In genomic region chr5:115815693-115816225, GRCh38 we compare ENCODE assay signal across 9 cellular contexts. TPM values are rescaled to one million over a fixed set of nuclear protein-coding genes. Genes with fewer than 3 reads are reported as not detected.
DNase-seq lines count a peak whose midpoint lies in the region.
"Had no signal": no experiment of that assay in that cellular context is flagged by ENCODE, and none has a peak within 500 bp of the region (broad histone marks: within the 10 kb centered on the region; RNA-seq: fewer than 3 reads in every experiment).

No MANE protein-coding gene starts in this region.

- H3K4me3 ChIP-seq in CD4-positive, alpha-beta memory T cell (ENCODE audit: low read length in 2 of 2) = peak overlapping the region in 1 of 2 donors; percentile 30
- H3K4me3 ChIP-seq in effector memory CD4-positive, alpha-beta T cell (ENCODE audit: insufficient read depth, low read depth, low read length, poor library complexity, severe bottlenecking) = peak overlapping the region; percentile 39
- peak overlapping the region; percentile 72 to 77 for H3K4me3 ChIP-seq in muscle layer of colon (ENCODE audit: low read depth in 1 of 2, low read length in 2 of 2)

- no peaks in the 10 kb centered on the region for H3K9me3 ChIP-seq in CD4-positive, alpha-beta memory T cell (ENCODE audit: control insufficient read depth in 1 of 2, low read length in 2 of 2)
- no peaks in the 10 kb centered on the region for H3K9me3 ChIP-seq in effector memory CD4-positive, alpha-beta T cell (ENCODE audit: control insufficient read depth, low read length)
- H3K9me3 ChIP-seq in muscle layer of colon (ENCODE audit: low read length) = no peaks in the 10 kb centered on the region

- CTCF ChIA-PET in CD4-positive, alpha-beta memory T cell (lab: Charles Lee; ENCODE audit: partially characterized antibody) = no interaction called here

- peaks cover 5 to 22% (median 9%) of the 10 kb centered on the region in 4 donors for H3K4me1 Mint-ChIP-seq in CD4-positive, alpha-beta memory T cell

- H3K4me3 Mint-ChIP-seq in CD4-positive, alpha-beta memory T cell = peak overlapping the region; percentile 56 to 79 (median 69)

- peak overlapping the region; percentile 13 for H3K9ac ChIP-seq in muscle layer of colon (ENCODE audit: low read length)

- no peak overlapping the region for H3K27ac ChIP-seq in CD4-positive, alpha-beta memory T cell (ENCODE audit: low read depth, low read length)
- no peak overlapping the region for H3K27ac ChIP-seq in effector memory CD4-positive, alpha-beta T cell (ENCODE audit: insufficient read depth, low read length, poor library complexity, severe bottlenecking)
- H3K27ac ChIP-seq in muscle layer of colon (ENCODE audit: low read depth, low read length) = peak overlapping the region; percentile 19

- no peak for DNase-seq in CD4-positive, alpha-beta memory T cell
- DNase-seq in NCI-H146 (lab: John Stamatoyannopoulos, UW) = peak; percentile 55
- DNase-seq in effector memory CD4-positive, alpha-beta T cell = no peak
- no peak for DNase-seq in A172 (ENCODE audit: low spot score)
- no peak for DNase-seq in NCI-H1048 (lab: John Stamatoyannopoulos, UW)
- no peak for DNase-seq in NCI-H2196 (lab: John Stamatoyannopoulos, UW; ENCODE audit: unreplicated experiment)
- DNase-seq in NCI-H2107 (lab: John Stamatoyannopoulos, UW) = no peak

- POLR2A ChIA-PET in CD4-positive, alpha-beta memory T cell (lab: Charles Lee; ENCODE audit: partially characterized antibody) = no interaction called here

- H3K4me1 ChIP-seq in CD4-positive, alpha-beta memory T cell (ENCODE audit: insufficient read depth, low read length) = peaks cover 16% of the 10 kb centered on the region
- H3K4me1 ChIP-seq in effector memory CD4-positive, alpha-beta T cell (ENCODE audit: control insufficient read depth, insufficient read depth, low read length, poor library complexity, severe bottlenecking) = peaks cover 13% of the 10 kb centered on the region
- H3K4me1 ChIP-seq in muscle layer of colon (ENCODE audit: insufficient read depth, low read length) = peaks cover 6% of the 10 kb centered on the region

- intact Hi-C loops in CD4-positive, alpha-beta memory T cell (cut with micrococcal nuclease) = no loop called here

- peaks cover 32% of the 10 kb centered on the region for H3K27me3 ChIP-seq in CD4-positive, alpha-beta memory T cell (ENCODE audit: insufficient read depth, low read length)
- peaks cover 37% of the 10 kb centered on the region for H3K27me3 ChIP-seq in effector memory CD4-positive, alpha-beta T cell (replicated peaks; ENCODE audit: control insufficient read depth, insufficient read depth, low read length, poor library complexity, severe bottlenecking)
- peaks cover 6 to 25% of the 10 kb centered on the region in 2 donors for H3K27me3 ChIP-seq in muscle layer of colon (ENCODE audit: control insufficient read depth in 1 of 2, insufficient read depth in 2 of 2, low read length in 2 of 2)

- no peaks in the 10 kb centered on the region for H3K36me3 ChIP-seq in CD4-positive, alpha-beta memory T cell (ENCODE audit: insufficient read depth, low read length)
- H3K36me3 ChIP-seq in effector memory CD4-positive, alpha-beta T cell (ENCODE audit: control insufficient read depth, insufficient read depth, low read length) = no peaks in the 10 kb centered on the region
- no peaks in the 10 kb centered on the region for H3K36me3 ChIP-seq in muscle layer of colon (ENCODE audit: insufficient read depth, low read length)

- peaks cover 0 to 2% (median 0%) of the 10 kb centered on the region in 8 donors for H3K9me3 Mint-ChIP-seq in CD4-positive, alpha-beta memory T cell

- H3K36me3 Mint-ChIP-seq in CD4-positive, alpha-beta memory T cell = no peaks in the 10 kb centered on the region

- H3K27me3 Mint-ChIP-seq in CD4-positive, alpha-beta memory T cell = peaks cover 64 to 65% of the 10 kb centered on the region in 2 donors

- H3K27ac Mint-ChIP-seq in CD4-positive, alpha-beta memory T cell = no peak overlapping the region

RNA-seq across cellular contexts. Expression of gene CDO1, which starts 0.7 kb away (rescaled TPM):
- total RNA-seq in CD4-positive, alpha-beta memory T cell = 1 to 10 TPM; 1.1 to 1.4 TPM
- polyA plus RNA-seq in CD4-positive, alpha-beta memory T cell = not detected
- not detected in 2 replicates for total RNA-seq in A172 (2014; rRNA removed; shearing (Covaris generic))
- total RNA-seq: bronchial epithelial cell had no signal

RNA-seq across cellular contexts. Expression of gene ATG12, which starts 25.6 kb away (rescaled TPM):
- total RNA-seq in CD4-positive, alpha-beta memory T cell = 10 to 100 TPM; 84.7 to 85.9 TPM
- 100 to 1,000 TPM in 1 of 2 donors, 10 to 100 TPM in 1; 98.5 to 133 TPM for polyA plus RNA-seq in CD4-positive, alpha-beta memory T cell
- 134 and 164 TPM in 2 replicates for total RNA-seq in A172 (2014; rRNA removed; shearing (Covaris generic))

RNA-seq across cellular contexts. Expression of gene AP3S1, which starts 26.0 kb away (rescaled TPM):
- 10 to 100 TPM; 44.5 to 46.3 TPM for total RNA-seq in CD4-positive, alpha-beta memory T cell
- 10 to 100 TPM; 69.4 to 97.3 TPM for polyA plus RNA-seq in CD4-positive, alpha-beta memory T cell
- total RNA-seq in A172 (2014; rRNA removed; shearing (Covaris generic)) = 514 and 552 TPM in 2 replicates

Comparison
In these comparisons a context has a peak if more than half of its experiments do, and no peak if none do; other contexts are left out.
1. RNA of gene AP3S1, which starts 26.0 kb away (total RNA-seq): 514 to 552 TPM in A172; 44.5 to 46.3 TPM in CD4-positive, alpha-beta memory T cell; every median in the first group is over 10 times any median in the second.